14 cellular contexts compared by ENCODE assay signal in the genomic region with DNA sequence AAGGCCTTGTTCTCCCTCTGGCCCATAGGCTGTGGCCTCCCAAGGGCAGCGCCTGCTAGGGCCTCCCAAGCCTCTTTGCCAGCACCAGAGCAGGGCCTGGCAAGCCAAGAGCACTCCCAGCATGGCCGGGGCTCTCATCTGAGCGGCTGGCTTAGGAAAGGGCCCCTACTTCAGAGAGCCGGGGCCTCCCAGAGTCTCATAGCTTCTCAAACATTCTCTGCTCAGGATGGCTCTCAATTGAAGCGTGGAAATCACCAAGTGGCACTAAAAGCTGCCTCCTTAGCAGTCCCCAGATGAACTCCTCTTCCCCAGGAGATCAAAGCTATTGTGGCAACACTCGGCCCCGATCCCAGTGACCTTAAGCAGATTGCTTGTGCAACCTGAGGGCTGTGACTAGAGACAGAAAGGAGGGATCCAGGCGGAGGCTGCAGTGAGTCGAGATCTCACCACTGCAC.
DNase-seq lines count a peak whose midpoint lies in the region; ATAC-seq and TF ChIP-seq lines count a peak whose summit lies in the region.
"Had no signal": no experiment of that assay in that cellular context is flagged by ENCODE, and none has a peak within 500 bp of the region (broad histone marks: within the 10 kb centered on the region; RNA-seq: fewer than 3 reads in every experiment).

No MANE protein-coding gene starts in this region.

- no peak for DNase-seq in CD8-positive, alpha-beta memory T cell
- DNase-seq in WTC11 (ENCODE audit: low spot score) (no peak), right atrium auricular region (ENCODE audit: low spot score) (no peak), AML-193 (lab: John Stamatoyannopoulos, UW) (no peak)
- DNase-seq: activated CD4-positive, alpha-beta T cell treated with anti-CD3 and anti-CD28 coated beads, Interleukin-2, amount 50 U/mL, for 1 hour; activated naive CD4-positive, alpha-beta T cell; effector CD4-positive, alpha-beta T cell; left colon; NCI-H2029 treated with DMSO at 0.1 percent for 48 hours; stimulated activated CD4-positive, alpha-beta T cell treated with anti-CD3 and anti-CD28 coated beads, Interleukin-4, amount 100 ng/mL, for 4 hours had no signal

- H3K36me3 ChIP-seq in CD8-positive, alpha-beta memory T cell (ENCODE audit: insufficient read depth, low read length), result no peaks in the 10 kb centered on the region
- H3K36me3 ChIP-seq in right atrium auricular region (no peaks in the 10 kb centered on the region), parathyroid adenoma (ENCODE audit: control insufficient read depth, insufficient read depth, low read length) (no peaks in the 10 kb centered on the region)

- TF ChIP-seq CTCF in WTC11 (IDR thresholded peaks at IDR 0.05), result no peak
- TF ChIP-seq CTCF in right atrium auricular region (IDR thresholded peaks at IDR 0.05), result no peak
- TF ChIP-seq CTCF in parathyroid adenoma (IDR thresholded peaks at IDR 0.05), result no peak

- H3K9me3 ChIP-seq in CD8-positive, alpha-beta memory T cell (ENCODE audit: low read length), result no peaks in the 10 kb centered on the region
- H3K9me3 ChIP-seq in right atrium auricular region (no peaks in the 10 kb centered on the region), parathyroid adenoma (ENCODE audit: control insufficient read depth, low read length) (no peaks in the 10 kb centered on the region)

- peaks cover 0 to 56% (median 5%) of the 10 kb centered on the region in 3 donors for H3K36me3 Mint-ChIP-seq in CD8-positive, alpha-beta memory T cell
- H3K36me3 Mint-ChIP-seq in WTC11, result peaks cover 6% of the 10 kb centered on the region; the same call in 1 of the 2 replicates

- no peaks in the 10 kb centered on the region for H3K9me3 Mint-ChIP-seq in CD8-positive, alpha-beta memory T cell
- no peaks in the 10 kb centered on the region for H3K9me3 Mint-ChIP-seq in WTC11

- peaks cover 100% of the 10 kb centered on the region for H3K4me1 ChIP-seq in CD8-positive, alpha-beta memory T cell (ENCODE audit: insufficient read depth, low read length)
- peaks cover 0 to 99% of the 10 kb centered on the region in 2 donors for H3K4me1 ChIP-seq in right atrium auricular region
- H3K4me1 ChIP-seq in parathyroid adenoma, result peaks cover 64% of the 10 kb centered on the region

- no peak overlapping the region for H3K27ac ChIP-seq in CD8-positive, alpha-beta memory T cell (ENCODE audit: low read depth, low read length)
- H3K27ac ChIP-seq in right atrium auricular region (peak overlapping the region; percentile 0 to 32), parathyroid adenoma (peak overlapping the region; percentile 78)

- peak overlapping the region in 6 of 7 donors; percentile 5 to 69 (median 40) for H3K4me3 Mint-ChIP-seq in CD8-positive, alpha-beta memory T cell
- H3K4me3 Mint-ChIP-seq in WTC11, result no peak overlapping the region

- H3K27me3 Mint-ChIP-seq in CD8-positive, alpha-beta memory T cell, result peaks cover 0 to 2% of the 10 kb centered on the region in 2 donors
- H3K27me3 Mint-ChIP-seq in WTC11 (ENCODE audit: low read depth), result no peaks in the 10 kb centered on the region

- no peaks in the 10 kb centered on the region for H3K27me3 ChIP-seq in CD8-positive, alpha-beta memory T cell (ENCODE audit: insufficient read depth, low read length, poor library complexity, severe bottlenecking)
- no peaks in the 10 kb centered on the region for H3K27me3 ChIP-seq in right atrium auricular region
- H3K27me3 ChIP-seq in parathyroid adenoma (ENCODE audit: control insufficient read depth, insufficient read depth, low read length), result no peaks in the 10 kb centered on the region

- no peak overlapping the region for H3K9ac ChIP-seq in parathyroid adenoma

- ATAC-seq in WTC11 (no peak), GM18867 (IDR thresholded peaks at IDR 0.05; ENCODE audit: unreplicated experiment) (no peak), HG03520 (IDR thresholded peaks at IDR 0.05; ENCODE audit: unreplicated experiment) (no peak), GM18502 (IDR thresholded peaks at IDR 0.05; ENCODE audit: poor library complexity, unreplicated experiment) (no peak)
- ATAC-seq: left colon had no signal

- H3K79me2 ChIP-seq in parathyroid adenoma, result peaks cover 92% of the 10 kb centered on the region

- H3K4me2 ChIP-seq in parathyroid adenoma (ENCODE audit: low read length), result peak overlapping the region; percentile 27

- POLR2A ChIA-PET in CD8-positive, alpha-beta memory T cell (lab: Charles Lee), result interaction anchor here (0.5 to 0.9 kb wide), 2 partner anchors 14 to 50 kb away, joined by 3 read pairs; no protein-coding TSS in a partner anchor
- POLR2A ChIA-PET in WTC11 (lab: Charles Lee), result no interaction called here

- H3K4me3 ChIP-seq in CD8-positive, alpha-beta memory T cell (ENCODE audit: low read length), result no peak overlapping the region
- H3K4me3 ChIP-seq in right atrium auricular region (no peak overlapping the region), parathyroid adenoma (ENCODE audit: low read depth, low read length) (no peak overlapping the region)

- peaks cover 94 to 100% (median 98%) of the 10 kb centered on the region in 3 donors for H3K4me1 Mint-ChIP-seq in CD8-positive, alpha-beta memory T cell
- H3K4me1 Mint-ChIP-seq in WTC11, result peaks cover 15% of the 10 kb centered on the region

- peak overlapping the region; percentile 13 for H2AFZ ChIP-seq in parathyroid adenoma

- peak overlapping the region in 5 of 8 donors; percentile 60 to 82 (median 72) for H3K27ac Mint-ChIP-seq in CD8-positive, alpha-beta memory T cell
- peak overlapping the region; percentile 75 for H3K27ac Mint-ChIP-seq in WTC11

- CTCF ChIA-PET in CD8-positive, alpha-beta memory T cell (lab: Charles Lee), result interaction anchor here (1.0 to 7.8 kb wide), 7 partner anchors 13 to 67 kb away, joined by 3 to 65 read pairs (median 6); no protein-coding TSS in a partner anchor
- CTCF ChIA-PET in WTC11 (lab: Charles Lee), result interaction anchor here (1.1 to 4.7 kb wide), 2 partner anchors 43 to 66 kb away, joined by 6 to 16 read pairs; no protein-coding TSS in a partner anchor

TF ChIP-seq in WTC11, 78 proteins besides CTCF, POLR2A, EP300 and RAD21:
- TF ChIP-seq NFE2L1 (CRISPR knock-in tag; IDR thresholded peaks at IDR 0.05), result no peak
- TF ChIP-seq MXD4 (CRISPR knock-in tag; IDR thresholded peaks at IDR 0.05; ENCODE audit: borderline replicate concordance), result no peak
- TF ChIP-seq TCF7 (CRISPR knock-in tag; IDR thresholded peaks at IDR 0.05; ENCODE audit: low read depth), result no peak
